ENCODE assay signal across 30 cellular contexts in the genomic region with DNA sequence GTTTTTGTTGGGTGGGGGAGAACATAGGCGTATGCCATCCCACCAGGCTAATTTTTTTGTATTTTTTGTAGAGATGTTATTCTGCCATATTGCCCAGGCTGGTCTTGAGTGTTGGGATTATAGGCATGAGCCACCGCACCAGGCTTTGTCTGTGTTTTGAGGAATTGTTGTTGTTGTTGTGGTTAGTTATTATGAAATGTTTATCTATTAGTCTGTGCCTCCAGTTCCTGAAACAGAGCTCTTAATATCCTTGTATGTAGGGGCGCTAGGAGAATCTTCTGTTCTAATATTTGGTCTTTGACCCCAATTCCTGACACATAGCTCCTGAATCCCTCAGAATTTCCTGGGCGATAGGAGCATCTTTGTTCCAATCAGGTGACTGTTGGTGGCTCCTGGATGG.
"Had no signal": no experiment of that assay in that cellular context is flagged by ENCODE, and none has a peak within 500 bp of the region (broad histone marks: within the 10 kb centered on the region; RNA-seq: fewer than 3 reads in every experiment).

No MANE protein-coding gene starts in this region.

- H3K4me3 ChIP-seq: body of pancreas, breast epithelium, cardiac muscle cell, colonic mucosa, esophagus squamous epithelium, gastroesophageal sphincter, heart right ventricle, hepatocyte had no signal

- H3K27ac ChIP-seq: body of pancreas, breast epithelium, cardiac muscle cell, colonic mucosa, epithelial cell of prostate, esophagus squamous epithelium, gastroesophageal sphincter, hepatocyte, WERI-Rb-1 had no signal

- ATAC-seq: activated CD4-positive, CD25-positive, alpha-beta regulatory T cell treated with anti-CD3 and anti-CD28 coated beads, Interleukin-2, amount 50 U/mL, for 24 hours; activated CD8-positive, alpha-beta T cell treated with anti-CD3 and anti-CD28 coated beads for 36 hours; activated T-cell treated with anti-CD3 and anti-CD28 coated beads, Interleukin-2, amount 50 U/mL, for 4 hours; activated T-helper 17 cell treated with anti-CD3 and anti-CD28 coated beads, Interleukin-2, amount 50 U/mL, for 72 hours; body of pancreas; gastroesophageal sphincter; heart right ventricle had no signal

- H3K4me1 ChIP-seq: breast epithelium, colonic mucosa had no signal

- H3K36me3 ChIP-seq: breast epithelium, cardiac muscle cell, colonic mucosa, esophagus squamous epithelium, gastroesophageal sphincter, heart right ventricle, WERI-Rb-1 had no signal

- H3K9me3 ChIP-seq: body of pancreas, breast epithelium, colonic mucosa, esophagus squamous epithelium, gastroesophageal sphincter, heart right ventricle had no signal

- H2AFZ ChIP-seq: hepatocyte had no signal

- H3K27me3 ChIP-seq: body of pancreas, breast epithelium, cardiac muscle cell, colonic mucosa, esophagus squamous epithelium, gastroesophageal sphincter, heart right ventricle, hepatocyte had no signal

- H3K4me2 ChIP-seq: hepatocyte had no signal

- H3K79me2 ChIP-seq: hepatocyte had no signal

- DNase-seq: activated B cell treated with CpG ODN at 0.5 μM for 24 hours; activated CD4-positive, alpha-beta T cell treated with anti-CD3 and anti-CD28 coated beads for 48 hours; activated CD4-positive, alpha-beta T cell treated with anti-CD3 and anti-CD28 coated beads, Interleukin-2, amount 50 U/mL, for 1 hour; activated CD4-positive, alpha-beta T cell treated with anti-CD3 and anti-CD28 coated beads, Interleukin-2, amount 50 U/mL, for 48 hours; activated CD8-positive, alpha-beta memory T cell treated with anti-CD3 and anti-CD28 coated beads for 24 hours; activated CD8-positive, alpha-beta T cell treated with anti-CD3 and anti-CD28 coated beads for 36 hours; activated effector memory CD4-positive, alpha-beta T cell treated with Interleukin-2 at 50 U/mL for 16 hours; activated gamma-delta T cell treated with Interleukin-2 at 50 U/mL for 16 hours; activated naive CD4-positive, alpha-beta T cell treated with anti-CD3 and anti-CD28 coated beads, Interleukin-2, amount 50 U/mL, for 16 hours; activated naive CD4-positive, alpha-beta T cell treated with Interleukin-2 at 50 U/mL for 16 hours; activated T-cell treated with anti-CD3 and anti-CD28 coated beads, Interleukin-2, amount 50 U/mL, for 4 hours; amygdala; aorta; body of pancreas; central memory CD4-positive, alpha-beta T cell; cerebellar nuclear complex; colonic mucosa; effector CD8-positive, alpha-beta T cell; esophagus squamous epithelium; foreskin melanocyte; heart right ventricle; T1000; WERI-Rb-1 had no signal
